Comparison of ENCODE assay signal across 21 cellular contexts in genomic region chr19:31226536-31226935, GRCh38.
"Had no signal": no experiment of that assay in that cellular context is flagged by ENCODE, and none has a peak within 500 bp of the region (broad histone marks: within the 10 kb centered on the region; RNA-seq: fewer than 3 reads in every experiment).

No MANE protein-coding gene starts in this region.

- H3K36me3 ChIP-seq: esophagus squamous epithelium, left ventricle myocardium inferior, lower lobe of right lung, neural progenitor cell, ovary, right atrium auricular region, sigmoid colon, stomach, thoracic aorta, transverse colon had no signal

- DNase-seq: effector memory CD8-positive, alpha-beta T cell; esophagus squamous epithelium; foreskin keratinocyte; kidney; left cardiac atrium; left ventricle myocardium inferior; lower lobe of right lung; nucleus accumbens; ovary; sigmoid colon; stimulated activated CD4-positive, alpha-beta T cell treated with anti-CD3 and anti-CD28 coated beads, Interleukin-12 subunit alpha, Interleukin-12 subunit beta, amount 100 ng/mL, for 4 hours; stimulated activated naive CD4-positive, alpha-beta T cell; stomach; substantia nigra; transverse colon had no signal

- H3K9ac ChIP-seq: neural progenitor cell had no signal

- FAIRE-seq: colon, kidney had no signal

- H3K27me3 ChIP-seq: esophagus squamous epithelium, foreskin keratinocyte, neural progenitor cell, ovary, right atrium auricular region, sigmoid colon, stomach, transverse colon had no signal

- H2AFZ ChIP-seq: neural progenitor cell had no signal

- ATAC-seq: effector memory CD8-positive, alpha-beta T cell; foreskin keratinocyte; left cardiac atrium; lower lobe of right lung; natural killer cell treated with Interleukin-12 subunit alpha and Interleukin-12 subunit beta and Interleukin-15 and Interleukin-18, amount 100 ng/mL, for 72 hours had no signal

- H3K9me3 ChIP-seq: esophagus squamous epithelium, left ventricle myocardium inferior, lower lobe of right lung, ovary, right atrium auricular region, sigmoid colon, stomach, thoracic aorta, transverse colon had no signal

- H3K4me3 ChIP-seq: esophagus squamous epithelium, left ventricle myocardium inferior, lower lobe of right lung, neural progenitor cell, ovary, right atrium auricular region, sigmoid colon, skin epidermis, stomach, thoracic aorta, transverse colon had no signal

- H3K4me1 ChIP-seq: esophagus squamous epithelium, foreskin keratinocyte, lower lobe of right lung, neural progenitor cell, right atrium auricular region, transverse colon had no signal

- H3K27ac ChIP-seq: esophagus squamous epithelium, foreskin keratinocyte, left ventricle myocardium inferior, lower lobe of right lung, neural progenitor cell, ovary, right atrium auricular region, sigmoid colon, skin epidermis, stomach, thoracic aorta, transverse colon had no signal

- H3K4me2 ChIP-seq: neural progenitor cell had no signal
